In genomic region chr22:50250555-50251471, GRCh38 we compare ENCODE assay signal across 8 cellular contexts. TPM values are rescaled to one million over a fixed set of nuclear protein-coding genes. Genes with fewer than 3 reads are reported as not detected.
DNase-seq lines count a peak whose midpoint lies in the region; ATAC-seq, FAIRE-seq and TF ChIP-seq lines count a peak whose summit lies in the region.

HDAC10 (minus strand) TSS chr22:50251265; CDS start chr22:50251032, 233 bp downstream.

- no CpG with 5 or more reads among the region's 80 CpGs for WGBS in A549 (ENCODE audit: missing lambda C conversion rate)

- TF ChIP-seq POLR2A in A549 (IDR thresholded peaks at IDR 0.05; ENCODE audit: low read length) = no peak; the same call in 1 of the 2 replicates

- H3K27me3 Mint-ChIP-seq in neural crest cell (ENCODE audit: low read depth) = no peaks in the 10 kb centered on the region

- H3K4me1 Mint-ChIP-seq in neural crest cell = peaks cover 10% of the 10 kb centered on the region

- DNase-seq in A549 (ENCODE audit: low read depth in 1 of 2, low spot score in 1 of 2) (peak in 1 of 2 experiments; percentile 43), RCC 7860 (ENCODE audit: low spot score) (peak; percentile 56), fibroblast of peridontal ligament (ENCODE audit: extremely low read depth) (peak; percentile 62), neural crest cell (ENCODE audit: low read depth, low spot score) (peak; percentile 65), substantia nigra (lab: John Stamatoyannopoulos, UW) (peak in 10 of 49 donors; percentile 19 to 86 (median 44))
- DNase-seq in activated T-helper 1 cell treated with anti-CD3 and anti-CD28 coated beads, Interleukin-2, amount 50 U/mL, for 16 hours (ENCODE audit: low read depth in 1 of 2, low spot score in 1 of 2) = peak; percentile 63 to 68

- ATAC-seq in A549 (peak; percentile 46 to 71), GM18520 (IDR thresholded peaks at IDR 0.05; ENCODE audit: unreplicated experiment) (peak; percentile 48), HG03354 (IDR thresholded peaks at IDR 0.05; ENCODE audit: poor library complexity, severe bottlenecking, unreplicated experiment) (peak; percentile 60)

- TF ChIP-seq CTCF in A549 (IDR thresholded peaks at IDR 0.05) (no peak), neural crest cell (conservative IDR thresholded peaks at IDR 0.05) (no peak)

- POLR2A ChIA-PET in A549 (lab: Yijun Ruan, JAX) = interaction anchor here (1.0 to 1.5 kb wide), 3 partner anchors 10 to 17 kb away, joined by 3 to 4 read pairs (median 4); no protein-coding TSS in a partner anchor

- CTCF ChIA-PET in A549 (lab: Yijun Ruan, JAX) = interaction anchor here (0.8 to 5.6 kb wide), 18 partner anchors 8 to 253 kb away, joined by 3 to 74 read pairs (median 4); partner anchors contain the start of genes DENND6B and MAPK12

- no peak within 1 kb of the TSS for H3K27ac Mint-ChIP-seq in neural crest cell (ENCODE audit: unreplicated experiment)

- H3K27ac ChIP-seq in A549 (peak within 1 kb of the TSS; percentile 76 to 93), substantia nigra (ENCODE audit: low read depth, low read length, poor library complexity, severe bottlenecking) (peak within 1 kb of the TSS; percentile 30)

- no peaks in the 10 kb centered on the region for H3K36me3 Mint-ChIP-seq in neural crest cell (ENCODE audit: low read depth)

- TF ChIP-seq EP300 in A549 (IDR thresholded peaks at IDR 0.05) = no peak

- no peaks in the 10 kb centered on the region for H3K9me3 ChIP-seq in A549

- peak within 1 kb of the TSS; percentile 53 for H3K4me3 ChIP-seq in A549

- FAIRE-seq in A549 (lab: Jason Lieb, UNC) = no peak
- FAIRE-seq in RCC 7860 (lab: Jason Lieb, UNC) = no peak

- peak within 1 kb of the TSS; percentile 83 for H3K4me3 Mint-ChIP-seq in neural crest cell

- peak within 1 kb of the TSS; percentile 77 for H3K4me2 ChIP-seq in A549

- TF ChIP-seq RAD21 in A549 (conservative IDR thresholded peaks at IDR 0.05 in 1 of 2, IDR thresholded peaks at IDR 0.05 in 1 of 2) = no peak

- peaks cover 17% of the 10 kb centered on the region; the same call in 2 of the 3 replicates for H3K4me1 ChIP-seq in A549

- no peaks in the 10 kb centered on the region for H3K9me3 Mint-ChIP-seq in neural crest cell

TF ChIP-seq in A549, 52 proteins besides CTCF, POLR2A, EP300 and RAD21:
- 0 out of 2 replicates have a peak, but pooled peaks have one; percentile 68 for TF ChIP-seq TP53 (CRISPR knock-in tag; IDR thresholded peaks at IDR 0.05)
- TF ChIP-seq KDM5A (IDR thresholded peaks at IDR 0.05) = no peak
- TF ChIP-seq, protein P1, sequence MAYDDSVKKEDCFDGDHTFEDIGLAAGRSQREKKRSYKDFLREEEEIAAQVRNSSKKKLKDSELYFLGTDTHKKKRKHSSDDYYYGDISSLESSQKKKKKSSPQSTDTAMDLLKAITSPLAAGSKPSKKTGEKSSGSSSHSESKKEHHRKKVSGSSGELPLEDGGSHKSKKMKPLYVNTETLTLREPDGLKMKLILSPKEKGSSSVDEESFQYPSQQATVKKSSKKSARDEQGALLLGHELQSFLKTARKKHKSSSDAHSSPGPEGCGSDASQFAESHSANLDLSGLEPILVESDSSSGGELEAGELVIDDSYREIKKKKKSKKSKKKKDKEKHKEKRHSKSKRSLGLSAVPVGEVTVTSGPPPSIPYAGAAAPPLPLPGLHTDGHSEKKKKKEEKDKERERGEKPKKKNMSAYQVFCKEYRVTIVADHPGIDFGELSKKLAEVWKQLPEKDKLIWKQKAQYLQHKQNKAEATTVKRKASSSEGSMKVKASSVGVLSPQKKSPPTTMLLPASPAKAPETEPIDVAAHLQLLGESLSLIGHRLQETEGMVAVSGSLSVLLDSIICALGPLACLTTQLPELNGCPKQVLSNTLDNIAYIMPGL (CRISPR knock-in tag; IDR thresholded peaks at IDR 0.05; ENCODE audit: borderline replicate concordance) = no peak
- TF ChIP-seq CHD2 (IDR thresholded peaks at IDR 0.05; ENCODE audit: low read length, partially characterized antibody) = peak; percentile 70
- peak in 1 of 2 experiments; percentile 44; a peak in 1 of 5 replicates for TF ChIP-seq JUN (IDR thresholded peaks at IDR 0.05)
- TF ChIP-seq, protein P2, sequence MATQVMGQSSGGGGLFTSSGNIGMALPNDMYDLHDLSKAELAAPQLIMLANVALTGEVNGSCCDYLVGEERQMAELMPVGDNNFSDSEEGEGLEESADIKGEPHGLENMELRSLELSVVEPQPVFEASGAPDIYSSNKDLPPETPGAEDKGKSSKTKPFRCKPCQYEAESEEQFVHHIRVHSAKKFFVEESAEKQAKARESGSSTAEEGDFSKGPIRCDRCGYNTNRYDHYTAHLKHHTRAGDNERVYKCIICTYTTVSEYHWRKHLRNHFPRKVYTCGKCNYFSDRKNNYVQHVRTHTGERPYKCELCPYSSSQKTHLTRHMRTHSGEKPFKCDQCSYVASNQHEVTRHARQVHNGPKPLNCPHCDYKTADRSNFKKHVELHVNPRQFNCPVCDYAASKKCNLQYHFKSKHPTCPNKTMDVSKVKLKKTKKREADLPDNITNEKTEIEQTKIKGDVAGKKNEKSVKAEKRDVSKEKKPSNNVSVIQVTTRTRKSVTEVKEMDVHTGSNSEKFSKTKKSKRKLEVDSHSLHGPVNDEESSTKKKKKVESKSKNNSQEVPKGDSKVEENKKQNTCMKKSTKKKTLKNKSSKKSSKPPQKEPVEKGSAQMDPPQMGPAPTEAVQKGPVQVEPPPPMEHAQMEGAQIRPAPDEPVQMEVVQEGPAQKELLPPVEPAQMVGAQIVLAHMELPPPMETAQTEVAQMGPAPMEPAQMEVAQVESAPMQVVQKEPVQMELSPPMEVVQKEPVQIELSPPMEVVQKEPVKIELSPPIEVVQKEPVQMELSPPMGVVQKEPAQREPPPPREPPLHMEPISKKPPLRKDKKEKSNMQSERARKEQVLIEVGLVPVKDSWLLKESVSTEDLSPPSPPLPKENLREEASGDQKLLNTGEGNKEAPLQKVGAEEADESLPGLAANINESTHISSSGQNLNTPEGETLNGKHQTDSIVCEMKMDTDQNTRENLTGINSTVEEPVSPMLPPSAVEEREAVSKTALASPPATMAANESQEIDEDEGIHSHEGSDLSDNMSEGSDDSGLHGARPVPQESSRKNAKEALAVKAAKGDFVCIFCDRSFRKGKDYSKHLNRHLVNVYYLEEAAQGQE (IDR thresholded peaks at IDR 0.05) = peak; percentile 56
- peak; percentile 59; the same call in 1 of the 2 replicates for TF ChIP-seq PBX3 (IDR thresholded peaks at IDR 0.05)

RNA-seq across cellular contexts. Expression of gene HDAC10, which starts in this region (rescaled TPM):
- polyA plus RNA-seq in A549 (2011; rRNA removed) (2.4 and 2.5 TPM in 2 replicates), A549 (2017; fragmentation: RNase III; extraction: RNeasy Plus Mini Kit Qiagen cat#74134 plus additional on column Dnase treatment) (10.1 to 14.0 TPM (median 12.0 TPM) in 3 replicates)
- polyA plus RNA-seq in A549 (2012; cell fraction: cytosol; rRNA removed) = 5.3 and 8.2 TPM in 2 replicates
- polyA plus RNA-seq in A549 (2012; cell fraction: nucleus; rRNA removed) = 67.3 and 101 TPM in 2 replicates
- polyA minus RNA-seq in A549 (2011; rRNA and poly(A)+ RNA removed) = 1.8 and 3.1 TPM in 2 replicates
- 49.9 and 52.9 TPM in 2 replicates for total RNA-seq in neural crest cell
